1 cellular context compared by ENCODE assay signal in the genomic region with DNA sequence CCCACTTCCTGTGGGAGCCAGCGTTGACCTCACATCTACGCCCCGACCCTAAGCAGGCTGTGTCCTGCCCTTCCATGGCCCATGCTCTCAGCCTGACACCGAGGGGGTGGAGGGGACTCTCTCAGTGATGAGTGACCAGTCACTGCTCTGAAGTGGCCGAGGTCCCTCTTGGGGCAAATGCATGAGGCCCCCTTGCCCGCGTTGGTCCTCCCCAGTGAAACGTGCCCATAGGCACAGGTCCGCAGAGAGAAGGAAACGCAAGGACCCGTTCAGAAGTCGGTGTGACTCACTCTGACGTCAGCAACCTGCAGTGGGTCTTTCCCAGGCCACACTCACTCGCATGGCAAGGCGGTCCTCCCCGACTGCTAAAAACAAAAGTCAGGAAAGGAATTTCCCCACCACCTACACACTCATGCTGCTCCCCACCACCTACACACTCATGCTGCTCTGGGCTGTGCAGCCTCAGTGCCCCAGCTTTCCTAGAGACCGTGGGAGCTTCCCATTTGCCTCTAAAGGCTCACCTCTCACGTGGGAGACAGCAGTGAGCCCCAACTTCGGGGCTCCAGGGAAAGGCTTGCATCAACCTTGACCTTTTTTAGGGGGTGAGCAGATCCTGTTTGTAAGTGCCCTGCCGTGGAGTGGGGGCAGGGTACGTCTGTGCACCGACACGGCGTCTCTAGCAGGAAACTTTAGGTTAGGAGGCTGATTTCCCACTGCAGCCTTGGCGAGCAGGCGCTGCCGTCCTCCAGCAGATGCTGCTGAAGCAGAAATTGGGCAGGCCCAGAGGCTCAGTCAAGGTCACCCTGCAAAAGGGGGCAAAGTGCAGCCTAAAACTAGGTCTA.
TF ChIP-seq lines count a peak whose summit lies in the region.

No MANE protein-coding gene starts in this region.

TF ChIP-seq in GM23338, 12 proteins besides CTCF, POLR2A, EP300 and RAD21 (continued from another document):
- TF ChIP-seq ZNF462 (CRISPR knock-in tag; IDR thresholded peaks at IDR 0.05) (no peak), EZH2 (IDR thresholded peaks at IDR 0.05; ENCODE audit: low read depth, unreplicated experiment) (no peak), POLR2AphosphoS5 (IDR thresholded peaks at IDR 0.05; ENCODE audit: low read depth) (no peak), STAT1 (IDR thresholded peaks at IDR 0.05; ENCODE audit: unreplicated experiment) (no peak), JUNB (IDR thresholded peaks at IDR 0.05; ENCODE audit: unreplicated experiment) (no peak), ETS1 (IDR thresholded peaks at IDR 0.05) (no peak), NANOG (IDR thresholded peaks at IDR 0.05; ENCODE audit: borderline replicate concordance) (no peak), ZNF114 (CRISPR knock-in tag; IDR thresholded peaks at IDR 0.05) (no peak)
